In genomic region chr1:1470626-1471388, GRCh38 we compare ENCODE assay signal across 1 cellular context.
TF ChIP-seq lines count a peak whose summit lies in the region.

No MANE protein-coding gene starts in this region.

TF ChIP-seq in HepG2, 621 proteins besides CTCF, POLR2A, EP300 and RAD21 (continued from another document):
- no peak for TF ChIP-seq ZNF280D (CRISPR knock-in tag; IDR thresholded peaks at IDR 0.05)
